In genomic region chr7:35856175-35856574, GRCh38 we compare ENCODE assay signal across 27 cellular contexts.
"Had no signal": no experiment of that assay in that cellular context is flagged by ENCODE, and none has a peak within 500 bp of the region (broad histone marks: within the 10 kb centered on the region; RNA-seq: fewer than 3 reads in every experiment).

No MANE protein-coding gene starts in this region.

- H3K36me3 ChIP-seq: left lung, lower lobe of right lung, ovary, thyroid gland, upper lobe of left lung had no signal

- ATAC-seq: left colon; left lung; lower lobe of right lung; naive thymus-derived CD8-positive, alpha-beta T cell; right cardiac atrium; sciatic nerve; stimulated activated memory B cell treated with anti-CD40 and anti-IgM and Interleukin-4, amounts not matched to agents 10 μg/mL and 1 μg/mL and 100 μg/mL, for 72 hours; stimulated activated naive CD8-positive, alpha-beta T cell treated with anti-CD3 and anti-CD28 coated beads, Interleukin-15, Interleukin-2, amounts not matched to agents 100 U/mL and 50 U/mL, for 24 hours had no signal

- H3K4me1 ChIP-seq: testis, thyroid gland had no signal

- H3K27ac Mint-ChIP-seq: progenitor cell of endocrine pancreas; stimulated activated memory B cell treated with anti-CD40 and anti-IgM and Interleukin-4, amounts not matched to agents 10 μg/mL and 1 μg/mL and 100 μg/mL, for 72 hours had no signal

- H3K4me3 Mint-ChIP-seq: stimulated activated memory B cell treated with anti-CD40 and anti-IgM and Interleukin-4, amounts not matched to agents 10 μg/mL and 1 μg/mL and 100 μg/mL, for 72 hours had no signal

- H3K9me3 Mint-ChIP-seq: immature natural killer cell had no signal

- H3K9me3 ChIP-seq: left lung, lower lobe of right lung, ovary, stomach, testis, thyroid gland, transverse colon, upper lobe of left lung, vagina had no signal

- H3K27me3 ChIP-seq: left lung, ovary, stomach, testis, thyroid gland, transverse colon, upper lobe of left lung, vagina had no signal

- H3K27ac ChIP-seq: left lung, lower lobe of right lung, ovary, skin epidermis, stomach, testis, thyroid gland, transverse colon, upper lobe of left lung, vagina had no signal

- H3K27me3 Mint-ChIP-seq: naive thymus-derived CD8-positive, alpha-beta T cell; progenitor cell of endocrine pancreas; stimulated activated memory B cell treated with anti-CD40 and anti-IgM and Interleukin-4, amounts not matched to agents 10 μg/mL and 1 μg/mL and 100 μg/mL, for 72 hours had no signal

- H3K4me3 ChIP-seq: left lung, lower lobe of right lung, ovary, skin epidermis, stomach, testis, thyroid gland, transverse colon, upper lobe of left lung, vagina had no signal

- DNase-seq: hypothalamus; immature natural killer cell; kidney; left colon; left lung; lower lobe of right lung; mammary epithelial cell; mesenchymal stem cell; naive thymus-derived CD8-positive, alpha-beta T cell; ovary; retina; right cardiac atrium; stimulated activated CD4-positive, alpha-beta T cell treated with anti-CD3 and anti-CD28 coated beads, Interleukin-12 subunit alpha, Interleukin-12 subunit beta, amount 100 ng/mL, for 4 hours; stimulated activated CD4-positive, alpha-beta T cell treated with anti-CD3 and anti-CD28 coated beads, Interleukin-15, amount 100 ng/mL, for 24 hours; stimulated activated CD4-positive, alpha-beta T cell treated with anti-CD3 and anti-CD28 coated beads, Interleukin-2, amount 100 ng/mL, for 24 hours; stimulated activated CD4-positive, alpha-beta T cell treated with anti-CD3 and anti-CD28 coated beads, Interleukin-4, amount 100 ng/mL, for 24 hours; stimulated activated naive CD8-positive, alpha-beta T cell treated with anti-CD3 and anti-CD28 coated beads, Interleukin-15, Interleukin-2, amounts not matched to agents 100 U/mL and 50 U/mL, for 24 hours; stomach; testis; thyroid gland; transverse colon; upper lobe of left lung had no signal
